In genomic region chr17:50719144-50719923, GRCh38 we compare ENCODE assay signal across 8 cellular contexts. TPM values are rescaled to one million over a fixed set of nuclear protein-coding genes. Genes with fewer than 3 reads are reported as not detected.
DNase-seq lines count a peak whose midpoint lies in the region; ATAC-seq and TF ChIP-seq lines count a peak whose summit lies in the region.

Gene LUC7L3, plus strand, starts transcription at chr17:50719603. Its CDS starts 130 bp downstream, at chr17:50719733.

- H3K27me3 ChIP-seq in KMS-11 (ENCODE audit: insufficient read depth, low read depth): no peaks in the 10 kb centered on the region
- H3K27me3 ChIP-seq in Panc1 (ENCODE audit: control insufficient read depth, insufficient read depth, low read length): no peaks in the 10 kb centered on the region

- POLR2A ChIA-PET in Panc1 (lab: Charles Lee): interaction anchor here (0.6 to 1.8 kb wide), 2 partner anchors 10 to 147 kb away, joined by 6 read pairs; partner anchors contain the start of gene TOB1

- H3K4me1 Mint-ChIP-seq in activated T-cell treated with anti-CD3 and anti-CD28 coated beads, Interleukin-2, amount 50 U/mL, for 4 hours (ENCODE audit: low read depth): peaks cover 26% of the 10 kb centered on the region

- in situ Hi-C loops in Panc1 (cut with HindIII; ENCODE audit: low pct_unique_long_range_greater_than_20kb, low sequenced_read_pairs): no loop called here

- H4K20me1 ChIP-seq in KMS-11 (ENCODE audit: insufficient read depth): peaks cover 39% of the 10 kb centered on the region

- ATAC-seq in GM21786 (IDR thresholded peaks at IDR 0.05; ENCODE audit: unreplicated experiment) (peak; percentile 90), Panc1 (peak; percentile 98), esophagus mucosa (peak; percentile 97)
- ATAC-seq in activated T-cell treated with anti-CD3 and anti-CD28 coated beads, Interleukin-2, amount 50 U/mL, for 4 hours: peak; percentile 94 to 95

- no peaks in the 10 kb centered on the region for H3K9me3 ChIP-seq in Panc1 (ENCODE audit: control insufficient read depth, insufficient read depth, low read depth, low read length)

- peaks cover 50% of the 10 kb centered on the region for H3K79me2 ChIP-seq in KMS-11 (ENCODE audit: insufficient read depth, low read depth)

- BruUV-seq in Panc1 (replicated peaks; lab: Mats Ljungman, UMichigan): no TSS peak

- CTCF ChIA-PET in Panc1 (lab: Charles Lee): interaction anchor here (1.0 kb wide), 1 partner anchor 12 kb away, joined by 3 read pairs; no protein-coding TSS in a partner anchor

- peak within 1 kb of the TSS; percentile 93 for H3K27ac ChIP-seq in KMS-11
- peak within 1 kb of the TSS; percentile 85 for H3K27ac ChIP-seq in Panc1 (ENCODE audit: low read length)

- peak; percentile 96 for DNase-seq in DMS53 treated with DMSO at 0.1 percent for 48 hours (lab: John Stamatoyannopoulos, UW; ENCODE audit: unreplicated experiment)
- DNase-seq in Panc1 (ENCODE audit: low read depth, low spot score): no peak
- peak; percentile 89 for DNase-seq in activated T-cell treated with anti-CD3 and anti-CD28 coated beads, Interleukin-2, amount 50 U/mL, for 4 hours
- peak; percentile 96 for DNase-seq in myocyte (ENCODE audit: low read depth)
- DNase-seq in stimulated activated CD8-positive, alpha-beta memory T cell treated with anti-CD3 and anti-CD28 coated beads, Interleukin-7, amount 100 ng/mL, for 4 hours (ENCODE audit: low read depth in 2 of 2): peak; percentile 86 to 92

- TF ChIP-seq CTCF in KMS-11 (conservative IDR thresholded peaks at IDR 0.05; ENCODE audit: low read depth, low read length) (no peak), Panc1 (IDR thresholded peaks at IDR 0.05) (no peak)

- peak within 1 kb of the TSS; percentile 97 for H3K4me2 ChIP-seq in KMS-11

- no peaks in the 10 kb centered on the region for H3K9me3 Mint-ChIP-seq in activated T-cell treated with anti-CD3 and anti-CD28 coated beads, Interleukin-2, amount 50 U/mL, for 4 hours

- H3K36me3 ChIP-seq in KMS-11 (ENCODE audit: insufficient read depth) (no peaks in the 10 kb centered on the region), Panc1 (ENCODE audit: control insufficient read depth, insufficient read depth, low read length) (peaks cover 15% of the 10 kb centered on the region; the same call in 1 of the 2 replicates)

- H3K36me3 Mint-ChIP-seq in activated T-cell treated with anti-CD3 and anti-CD28 coated beads, Interleukin-2, amount 50 U/mL, for 4 hours (ENCODE audit: insufficient read depth): peaks cover 15% of the 10 kb centered on the region

- H3K9ac ChIP-seq in KMS-11: peak within 1 kb of the TSS; percentile 97

- peak within 1 kb of the TSS; percentile 76 for H2AFZ ChIP-seq in KMS-11 (ENCODE audit: low read depth)

- peak within 1 kb of the TSS; percentile 98 for H3K4me3 Mint-ChIP-seq in activated T-cell treated with anti-CD3 and anti-CD28 coated beads, Interleukin-2, amount 50 U/mL, for 4 hours

- no peaks in the 10 kb centered on the region for H3K27me3 Mint-ChIP-seq in activated T-cell treated with anti-CD3 and anti-CD28 coated beads, Interleukin-2, amount 50 U/mL, for 4 hours (ENCODE audit: low read depth)

- H3K4me3 ChIP-seq in KMS-11 (IDR thresholded peaks at IDR 0.05; ENCODE audit: insufficient read depth, low read depth, low read length) (peak within 1 kb of the TSS; percentile 79), Panc1 (ENCODE audit: low read depth in 2 of 2, low read length in 2 of 2) (peak within 1 kb of the TSS; percentile 90 to 98)

- intact Hi-C loops in Panc1 (cut with micrococcal nuclease; ENCODE audit: unreplicated experiment): no loop called here

- H3K4me1 ChIP-seq in KMS-11 (ENCODE audit: low read depth, poor library complexity, severe bottlenecking): peaks cover 28% of the 10 kb centered on the region
- peaks cover 25% of the 10 kb centered on the region for H3K4me1 ChIP-seq in Panc1 (ENCODE audit: control insufficient read depth, insufficient read depth, low read length)

RNA-seq across cellular contexts. Expression of gene LUC7L3, which starts in this region (rescaled TPM):
- total RNA-seq in Panc1 (2021; ENCODE audit: unreplicated experiment) (136 TPM), esophagus mucosa (43.6 TPM), myocyte (65.1 and 70.5 TPM in 2 replicates)
- 97.6 TPM for polyA plus RNA-seq in Panc1 (2012; ENCODE audit: insufficient read length)
- total RNA-seq in activated T-cell treated with anti-CD3 and anti-CD28 coated beads, Interleukin-2, amount 50 U/mL, for 4 hours: 100 to 1,000 TPM in 2 of 3 donors, 10 to 100 TPM in 1; 99.8 to 108 (median 100) TPM
- polyA plus RNA-seq in myocyte (2012): 71.1 TPM
